In the genomic region with DNA sequence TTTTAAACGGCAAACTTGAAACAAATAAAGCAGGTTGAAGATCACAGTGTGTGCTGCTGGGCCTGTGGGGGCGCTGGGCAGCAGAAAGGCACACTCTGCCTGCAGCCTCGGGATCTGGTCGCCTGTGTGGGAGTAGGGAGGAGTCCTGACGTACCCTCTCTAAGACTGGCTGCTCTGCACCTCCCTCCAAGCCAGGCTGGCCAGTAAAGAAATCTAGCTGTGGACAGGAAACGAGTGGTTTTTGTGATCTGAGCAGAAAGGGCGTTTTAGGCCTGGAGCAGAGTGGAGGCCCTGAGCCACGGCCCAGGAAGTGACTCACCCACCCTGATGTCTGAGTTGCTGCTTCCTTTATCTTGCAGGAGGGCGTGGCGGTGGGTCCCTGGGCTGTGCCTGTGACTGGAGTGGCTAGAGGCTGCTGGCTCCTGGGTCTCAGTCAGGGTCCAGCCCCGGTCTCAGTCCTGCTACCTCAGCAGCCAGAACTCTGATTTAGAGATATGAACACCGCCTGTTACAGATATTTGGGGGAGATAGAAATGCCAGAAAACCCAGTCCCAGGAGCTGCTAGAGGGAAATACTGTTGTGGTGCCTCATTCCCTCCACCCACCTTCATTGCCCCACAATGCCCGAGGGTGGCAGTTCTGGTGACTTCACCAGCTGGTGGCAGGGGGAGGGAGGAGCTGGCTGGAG, we compare ENCODE assay signal across 8 cellular contexts. TPM values are rescaled to one million over a fixed set of nuclear protein-coding genes. Genes with fewer than 3 reads are reported as not detected.
A peak's percentile ranks its signal among the peaks of the same experiment; 100 is the strongest.
DNase-seq lines count a peak whose midpoint lies in the region; TF ChIP-seq lines count a peak whose summit lies in the region.

No MANE protein-coding gene starts in this region.

- TF ChIP-seq CTCF in LNCAP (IDR thresholded peaks at IDR 0.05) = peak; percentile 66

- DNase-seq in GM04504 (ENCODE audit: low read depth) (peak; percentile 98), H4 (ENCODE audit: low spot score) (peak; percentile 100), T1000 (lab: John Stamatoyannopoulos, UW) (peak; percentile 95), astrocyte of the hippocampus (ENCODE audit: low read depth, low spot score) (peak; percentile 98), iPS DF 19.7 (ENCODE audit: low read depth, low spot score) (peak; percentile 90), skeletal muscle cell (ENCODE audit: low read depth) (peak; percentile 98), NCI-H524 treated with DMSO at 0.1 percent for 48 hours (lab: John Stamatoyannopoulos, UW) (no peak)

- H3K4me3 ChIP-seq in skeletal muscle cell (ENCODE audit: low read depth, low read length) = peak overlapping the region; percentile 36

RNA-seq across cellular contexts. Expression of a gene that starts 11.3 kb away (rescaled TPM):
- 377 and 488 TPM in 2 replicates for total RNA-seq in H4 (2014; rRNA removed; shearing (Covaris generic))

RNA-seq across cellular contexts. Expression of a gene that starts 40.8 kb away (rescaled TPM):
- total RNA-seq in H4 (2014; rRNA removed; shearing (Covaris generic)) = not detected in 2 replicates

RNA-seq across cellular contexts. Expression of a gene that starts 54.4 kb away (rescaled TPM):
- 58.6 and 87.8 TPM in 2 replicates for total RNA-seq in H4 (2014; rRNA removed; shearing (Covaris generic))
